In genomic region chr6:33774774-33775173, GRCh38 we compare ENCODE assay signal across 36 cellular contexts. TPM values are rescaled to one million over a fixed set of nuclear protein-coding genes. Genes with fewer than 3 reads are reported as not detected.
"Had no signal": no experiment of that assay in that cellular context is flagged by ENCODE, and none has a peak within 500 bp of the region (broad histone marks: within the 10 kb centered on the region; RNA-seq: fewer than 3 reads in every experiment).

No MANE protein-coding gene starts in this region.

- H3K4me1 Mint-ChIP-seq: activated naive CD8-positive, alpha-beta T cell treated with anti-CD3 and anti-CD28 coated beads, Interleukin-2, amount 50 U/mL, for 24 hours had no signal

- H3K4me3 Mint-ChIP-seq: activated CD4-positive, alpha-beta memory T cell treated with anti-CD3 and anti-CD28 coated beads for 36 hours; activated CD4-positive, alpha-beta T cell treated with anti-CD3 and anti-CD28 coated beads for 36 hours; activated CD4-positive, alpha-beta T cell treated with anti-CD3 and anti-CD28 coated beads, Interleukin-2, amount 10 ng/mL, durations not matched to agents 24 days and 14 days; activated CD8-positive, alpha-beta T cell treated with anti-CD3 and anti-CD28 coated beads, Interleukin-2, amount 10 ng/mL, durations not matched to agents 7 days and 5 days; activated naive CD4-positive, alpha-beta T cell treated with anti-CD3 and anti-CD28 coated beads for 36 hours; activated naive CD4-positive, alpha-beta T cell treated with anti-CD3 and anti-CD28 coated beads, Interleukin-2, amount 50 U/mL, for 24 hours; activated naive CD8-positive, alpha-beta T cell treated with anti-CD3 and anti-CD28 coated beads for 36 hours; activated naive CD8-positive, alpha-beta T cell treated with anti-CD3 and anti-CD28 coated beads, Interleukin-2, amount 50 U/mL, for 24 hours; activated T-helper 1 cell treated with anti-CD3 and anti-CD28 coated beads, Interleukin-12 subunit alpha, Interleukin-12 subunit beta, Interleukin-2, Interleukin-4 antibody, amounts not matched to agents 30 ng/mL and 10 ng/mL and 1 ng/mL, durations not matched to agents 14 hours and 24 hours and 36 hours; effector memory CD8-positive, alpha-beta T cell had no signal

- H3K9me3 ChIP-seq: adrenal gland, body of pancreas, esophagus squamous epithelium, gastroesophageal sphincter had no signal

- H3K27ac Mint-ChIP-seq: activated CD4-positive, alpha-beta memory T cell treated with anti-CD3 and anti-CD28 coated beads for 36 hours; activated CD4-positive, alpha-beta T cell treated with anti-CD3 and anti-CD28 coated beads for 36 hours; activated CD4-positive, alpha-beta T cell treated with anti-CD3 and anti-CD28 coated beads, Interleukin-2, amount 10 ng/mL, durations not matched to agents 24 days and 14 days; activated CD8-positive, alpha-beta T cell treated with anti-CD3 and anti-CD28 coated beads, Interleukin-2, amount 10 ng/mL, durations not matched to agents 7 days and 5 days; activated naive CD4-positive, alpha-beta T cell treated with anti-CD3 and anti-CD28 coated beads for 36 hours; activated naive CD4-positive, alpha-beta T cell treated with anti-CD3 and anti-CD28 coated beads, Interleukin-2, amount 50 U/mL, for 24 hours; activated naive CD8-positive, alpha-beta T cell treated with anti-CD3 and anti-CD28 coated beads for 36 hours; activated naive CD8-positive, alpha-beta T cell treated with anti-CD3 and anti-CD28 coated beads, Interleukin-2, amount 50 U/mL, for 24 hours; activated T-helper 1 cell treated with anti-CD3 and anti-CD28 coated beads, Interleukin-12 subunit alpha, Interleukin-12 subunit beta, Interleukin-2, Interleukin-4 antibody, amounts not matched to agents 30 ng/mL and 10 ng/mL and 1 ng/mL, durations not matched to agents 14 hours and 24 hours and 36 hours; activated T-helper 2 cell treated with anti-CD3 and anti-CD28 coated beads, Interferon-gamma antibody, Interleukin-2, Interleukin-4, amounts not matched to agents 10 μg/mL and 5 μg/mL and 100 μg/mL, durations not matched to agents 14 hours and 24 hours and 36 hours; effector memory CD8-positive, alpha-beta T cell had no signal

- H3K4me3 ChIP-seq: adrenal gland, body of pancreas, esophagus squamous epithelium, gastroesophageal sphincter had no signal

- ATAC-seq: activated CD4-positive, alpha-beta T cell treated with anti-CD3 and anti-CD28 coated beads for 36 hours; activated CD8-positive, alpha-beta T cell treated with anti-CD3 and anti-CD28 coated beads, Interleukin-2, amount 10 ng/mL, durations not matched to agents 7 days and 5 days; activated naive CD8-positive, alpha-beta T cell treated with anti-CD3 and anti-CD28 coated beads, Interleukin-2, amount 50 U/mL, for 24 hours; body of pancreas; effector memory CD8-positive, alpha-beta T cell; gastroesophageal sphincter had no signal

- H3K27me3 ChIP-seq: adrenal gland, body of pancreas, esophagus squamous epithelium, gastroesophageal sphincter had no signal

- DNase-seq: activated CD4-positive, alpha-beta memory T cell treated with anti-CD3 and anti-CD28 coated beads for 36 hours; activated CD4-positive, alpha-beta T cell treated with anti-CD3 and anti-CD28 coated beads for 36 hours; activated CD4-positive, alpha-beta T cell treated with anti-CD3 and anti-CD28 coated beads, Interleukin-2, amount 10 ng/mL, durations not matched to agents 24 days and 14 days; activated CD4-positive, CD25-positive, alpha-beta regulatory T cell; activated CD4-positive, CD25-positive, alpha-beta regulatory T cell treated with anti-CD3 and anti-CD28 coated beads, Interleukin-2, amount 50 U/mL, for 72 hours; activated CD8-positive, alpha-beta memory T cell treated with anti-CD3 and anti-CD28 coated beads, Interleukin-2, amount 50 U/mL, for 48 hours; activated CD8-positive, alpha-beta T cell treated with anti-CD3 and anti-CD28 coated beads, Interleukin-2, amount 10 ng/mL, durations not matched to agents 7 days and 5 days; activated effector memory CD4-positive, alpha-beta T cell treated with anti-CD3 and anti-CD28 coated beads, Interleukin-2, amount 50 U/mL, for 16 hours; activated naive CD4-positive, alpha-beta T cell treated with anti-CD3 and anti-CD28 coated beads for 36 hours; activated naive CD8-positive, alpha-beta T cell treated with anti-CD3 and anti-CD28 coated beads for 36 hours; activated naive CD8-positive, alpha-beta T cell treated with anti-CD3 and anti-CD28 coated beads, Interleukin-2, amount 50 U/mL, for 24 hours; activated T-cell treated with anti-CD3 and anti-CD28 coated beads, Interleukin-2, amount 50 U/mL, for 48 hours; adrenal gland; amygdala; aorta; body of pancreas; caudate nucleus; cortex of kidney; dermis blood vessel endothelial cell; effector CD4-positive, alpha-beta T cell; effector memory CD8-positive, alpha-beta T cell; esophagus squamous epithelium; foreskin melanocyte; T-helper 1 cell; T-helper 2 cell had no signal

- H3K27me3 Mint-ChIP-seq: activated CD4-positive, alpha-beta memory T cell treated with anti-CD3 and anti-CD28 coated beads for 36 hours; activated CD4-positive, alpha-beta T cell treated with anti-CD3 and anti-CD28 coated beads for 36 hours; activated CD4-positive, alpha-beta T cell treated with anti-CD3 and anti-CD28 coated beads, Interleukin-2, amount 10 ng/mL, durations not matched to agents 24 days and 14 days; activated naive CD4-positive, alpha-beta T cell treated with anti-CD3 and anti-CD28 coated beads, Interleukin-2, amount 50 U/mL, for 24 hours; activated naive CD8-positive, alpha-beta T cell treated with anti-CD3 and anti-CD28 coated beads for 36 hours; activated naive CD8-positive, alpha-beta T cell treated with anti-CD3 and anti-CD28 coated beads, Interleukin-2, amount 50 U/mL, for 24 hours; effector memory CD8-positive, alpha-beta T cell had no signal

- H3K9me3 Mint-ChIP-seq: activated CD4-positive, alpha-beta memory T cell treated with anti-CD3 and anti-CD28 coated beads for 36 hours; activated CD4-positive, alpha-beta T cell treated with anti-CD3 and anti-CD28 coated beads, Interleukin-2, amount 10 ng/mL, durations not matched to agents 24 days and 14 days; activated naive CD4-positive, alpha-beta T cell treated with anti-CD3 and anti-CD28 coated beads for 36 hours; activated naive CD4-positive, alpha-beta T cell treated with anti-CD3 and anti-CD28 coated beads, Interleukin-2, amount 50 U/mL, for 24 hours; activated naive CD8-positive, alpha-beta T cell treated with anti-CD3 and anti-CD28 coated beads for 36 hours; activated naive CD8-positive, alpha-beta T cell treated with anti-CD3 and anti-CD28 coated beads, Interleukin-2, amount 50 U/mL, for 24 hours; activated T-helper 1 cell treated with anti-CD3 and anti-CD28 coated beads, Interleukin-12 subunit alpha, Interleukin-12 subunit beta, Interleukin-2, Interleukin-4 antibody, amounts not matched to agents 30 ng/mL and 10 ng/mL and 1 ng/mL, durations not matched to agents 14 hours and 24 hours and 36 hours; activated T-helper 2 cell treated with anti-CD3 and anti-CD28 coated beads, Interferon-gamma antibody, Interleukin-2, Interleukin-4, amounts not matched to agents 10 μg/mL and 5 μg/mL and 100 μg/mL, durations not matched to agents 14 hours and 24 hours and 36 hours; effector memory CD8-positive, alpha-beta T cell had no signal

- H3K27ac ChIP-seq: adrenal gland, body of pancreas, epithelial cell of prostate, esophagus squamous epithelium, gastroesophageal sphincter had no signal

RNA-seq across cellular contexts. Expression of gene IP6K3, which starts 28.1 kb away (rescaled TPM):
- total RNA-seq: activated CD4-positive, alpha-beta memory T cell treated with anti-CD3 and anti-CD28 coated beads for 36 hours; activated CD4-positive, alpha-beta T cell treated with anti-CD3 and anti-CD28 coated beads for 36 hours; activated CD4-positive, alpha-beta T cell treated with anti-CD3 and anti-CD28 coated beads, Interleukin-2, amount 10 ng/mL, durations not matched to agents 24 days and 14 days; activated CD8-positive, alpha-beta memory T cell treated with anti-CD3 and anti-CD28 coated beads for 36 hours; activated CD8-positive, alpha-beta T cell treated with anti-CD3 and anti-CD28 coated beads, Interleukin-2, amount 10 ng/mL, durations not matched to agents 7 days and 5 days; activated naive CD4-positive, alpha-beta T cell treated with anti-CD3 and anti-CD28 coated beads for 36 hours; activated naive CD8-positive, alpha-beta T cell treated with anti-CD3 and anti-CD28 coated beads for 36 hours; activated T-helper 1 cell treated with anti-CD3 and anti-CD28 coated beads, Interleukin-12 subunit alpha, Interleukin-12 subunit beta, Interleukin-2, Interleukin-4 antibody, amounts not matched to agents 30 ng/mL and 10 ng/mL and 1 ng/mL, durations not matched to agents 14 hours and 24 hours and 36 hours; activated T-helper 2 cell treated with anti-CD3 and anti-CD28 coated beads, Interferon-gamma antibody, Interleukin-2, Interleukin-4, amounts not matched to agents 10 μg/mL and 5 μg/mL and 100 μg/mL, durations not matched to agents 14 hours and 24 hours and 36 hours; body of pancreas; endothelial cell of umbilical vein; glomerular endothelial cell had no signal

RNA-seq across cellular contexts. Expression of gene MLN, which starts 29.0 kb away (rescaled TPM):
- total RNA-seq: activated CD4-positive, alpha-beta memory T cell treated with anti-CD3 and anti-CD28 coated beads for 36 hours; activated CD4-positive, alpha-beta T cell treated with anti-CD3 and anti-CD28 coated beads for 36 hours; activated CD4-positive, alpha-beta T cell treated with anti-CD3 and anti-CD28 coated beads, Interleukin-2, amount 10 ng/mL, durations not matched to agents 24 days and 14 days; activated CD8-positive, alpha-beta memory T cell treated with anti-CD3 and anti-CD28 coated beads for 36 hours; activated CD8-positive, alpha-beta T cell treated with anti-CD3 and anti-CD28 coated beads, Interleukin-2, amount 10 ng/mL, durations not matched to agents 7 days and 5 days; activated naive CD4-positive, alpha-beta T cell treated with anti-CD3 and anti-CD28 coated beads for 36 hours; activated naive CD8-positive, alpha-beta T cell treated with anti-CD3 and anti-CD28 coated beads for 36 hours; activated T-helper 1 cell treated with anti-CD3 and anti-CD28 coated beads, Interleukin-12 subunit alpha, Interleukin-12 subunit beta, Interleukin-2, Interleukin-4 antibody, amounts not matched to agents 30 ng/mL and 10 ng/mL and 1 ng/mL, durations not matched to agents 14 hours and 24 hours and 36 hours; activated T-helper 2 cell treated with anti-CD3 and anti-CD28 coated beads, Interferon-gamma antibody, Interleukin-2, Interleukin-4, amounts not matched to agents 10 μg/mL and 5 μg/mL and 100 μg/mL, durations not matched to agents 14 hours and 24 hours and 36 hours; adrenal gland; aorta; body of pancreas; chondrocyte; dermis blood vessel endothelial cell; endothelial cell of umbilical vein; esophagus squamous epithelium; fibroblast of lung; fibroblast of villous mesenchyme; gastroesophageal sphincter; glomerular endothelial cell had no signal
